ENCODE assay signal across 23 cellular contexts in genomic region chr10:72002354-72003295, GRCh38. TPM values are rescaled to one million over a fixed set of nuclear protein-coding genes. Genes with fewer than 3 reads are reported as not detected.
DNase-seq lines count a peak whose midpoint lies in the region; ATAC-seq and TF ChIP-seq lines count a peak whose summit lies in the region.
"Had no signal": no experiment of that assay in that cellular context is flagged by ENCODE, and none has a peak within 500 bp of the region (broad histone marks: within the 10 kb centered on the region; RNA-seq: fewer than 3 reads in every experiment).

No MANE protein-coding gene starts in this region.

- no peak for ATAC-seq in Right ventricle myocardium superior (ENCODE audit: poor library complexity)
- ATAC-seq in left ventricle myocardium superior, result no peak
- no peak for ATAC-seq in GM18870 (IDR thresholded peaks at IDR 0.05; ENCODE audit: unreplicated experiment)
- ATAC-seq in aorta (ENCODE audit: low FRiP score), result no peak
- ATAC-seq in GM18868 (IDR thresholded peaks at IDR 0.05; ENCODE audit: unreplicated experiment), result no peak
- ATAC-seq: CD8-positive, alpha-beta T cell; GM12878; GM23338 had no signal

- intact Hi-C loops in Right ventricle myocardium superior (cut with DNase I) (no loop called here), left ventricle myocardium superior (cut with micrococcal nuclease) (no loop called here), ascending aorta (cut with DNase I) (no loop called here), aorta (cut with DNase I) (no loop called here)

- H3K4me1 ChIP-seq in ascending aorta (peaks cover 19 to 38% of the 10 kb centered on the region in 2 donors), aorta (ENCODE audit: control insufficient read depth in 1 of 2, insufficient read depth in 2 of 2, low read length in 2 of 2) (peaks cover 2 to 10% of the 10 kb centered on the region in 2 donors)
- H3K4me1 ChIP-seq: HAP-1 had no signal

- no peak overlapping the region for H3K4me3 ChIP-seq in ascending aorta
- no peak overlapping the region for H3K4me3 ChIP-seq in aorta (ENCODE audit: low read length in 2 of 2)
- H3K4me3 ChIP-seq: GM12878, GM23338, HAP-1, Peyer's patch had no signal

- no peak for TF ChIP-seq CTCF in ascending aorta (IDR thresholded peaks at IDR 0.05)

- H3K9me3 ChIP-seq in ascending aorta (no peaks in the 10 kb centered on the region), aorta (ENCODE audit: control insufficient read depth, low read length) (no peaks in the 10 kb centered on the region)
- H3K9me3 ChIP-seq: HAP-1, Peyer's patch had no signal

- DNase-seq in Right ventricle myocardium superior, result peak; percentile 21
- DNase-seq in left ventricle myocardium superior, result no peak
- no peak for DNase-seq in ascending aorta (ENCODE audit: low spot score in 2 of 2)
- no peak for DNase-seq in substantia nigra (lab: John Stamatoyannopoulos, UW)
- DNase-seq in aorta, result no peak
- DNase-seq: AML-193; C1 segment of cervical spinal cord; CD8-positive, alpha-beta T cell; DND-41; Kasumi-1; NCI-H1694; NCI-H2081; NCI-H446; NCI-H526; Peyer's patch; SHP77 treated with DMSO at 0.1 percent for 48 hours had no signal

- H3K27ac ChIP-seq in ascending aorta (peak overlapping the region; percentile 75 to 77), layer of hippocampus (ENCODE audit: low read depth, low read length) (peak overlapping the region; percentile 92), substantia nigra (ENCODE audit: low read depth, low read length, poor library complexity, severe bottlenecking) (peak overlapping the region; percentile 98), aorta (ENCODE audit: low read depth in 1 of 2, low read length in 2 of 2) (no peak overlapping the region)
- H3K27ac ChIP-seq: Peyer's patch had no signal

- H3K27me3 ChIP-seq in ascending aorta, result no peaks in the 10 kb centered on the region
- no peaks in the 10 kb centered on the region for H3K27me3 ChIP-seq in layer of hippocampus (ENCODE audit: control insufficient read depth, insufficient read depth, low read length)
- no peaks in the 10 kb centered on the region for H3K27me3 ChIP-seq in aorta (ENCODE audit: control insufficient read depth in 1 of 2, insufficient read depth in 2 of 2, low read length in 1 of 2)
- H3K27me3 ChIP-seq: Peyer's patch had no signal

- 68 to 77% methylated on average over 8 of the region's 8 CpGs for WGBS in aorta, 2 donors

- H3K36me3 ChIP-seq in ascending aorta (peaks cover 19 to 20% of the 10 kb centered on the region in 2 donors), aorta (ENCODE audit: control insufficient read depth in 1 of 2, insufficient read depth in 2 of 2, low read length in 1 of 2) (peaks cover 0 to 3% of the 10 kb centered on the region in 2 donors)
- H3K36me3 ChIP-seq: HAP-1, Peyer's patch had no signal

RNA-seq across cellular contexts. Expression of gene CHST3, which starts 38.4 kb away (rescaled TPM):
- 15.4 TPM for total RNA-seq in Right ventricle myocardium superior
- 18.5 TPM for total RNA-seq in left ventricle myocardium superior
- 41.4 TPM for total RNA-seq in ascending aorta
- 10 to 100 TPM; 30.5 to 47.9 TPM for total RNA-seq in aorta
- 1 to 10 TPM; 4.1 to 8.6 TPM for polyA plus RNA-seq in aorta
- total RNA-seq: CD8-positive, alpha-beta T cell; OCI-LY7 had no signal

Comparison
In these comparisons a context has a peak if more than half of its experiments do, and no peak if none do; other contexts are left out.
1. H3K27ac ChIP-seq: peak in ascending aorta (2 of 2), layer of hippocampus (single experiment) and substantia nigra (single experiment); none in aorta (0 of 2).